12 cellular contexts compared by ENCODE assay signal in genomic region chr6:319177-320131, GRCh38. TPM values are rescaled to one million over a fixed set of nuclear protein-coding genes. Genes with fewer than 3 reads are reported as not detected.
DNase-seq lines count a peak whose midpoint lies in the region; ATAC-seq and TF ChIP-seq lines count a peak whose summit lies in the region.
"Had no signal": no experiment of that assay in that cellular context is flagged by ENCODE, and none has a peak within 500 bp of the region (broad histone marks: within the 10 kb centered on the region; RNA-seq: fewer than 3 reads in every experiment).

No MANE protein-coding gene starts in this region.

- peaks cover 4% of the 10 kb centered on the region for H3K36me3 Mint-ChIP-seq in IgD-negative memory B cell
- no peaks in the 10 kb centered on the region for H3K36me3 Mint-ChIP-seq in effector memory CD8-positive, alpha-beta T cell (ENCODE audit: insufficient read depth)
- H3K36me3 Mint-ChIP-seq in activated naive CD8-positive, alpha-beta T cell treated with anti-CD3 and anti-CD28 coated beads for 36 hours: no peaks in the 10 kb centered on the region

- ATAC-seq in GM18909 (IDR thresholded peaks at IDR 0.05; ENCODE audit: poor library complexity, unreplicated experiment) (peak; percentile 35), HG02642 (IDR thresholded peaks at IDR 0.05; ENCODE audit: poor library complexity, unreplicated experiment) (peak; percentile 40)
- no peak for ATAC-seq in effector memory CD8-positive, alpha-beta T cell (replicated peaks)
- ATAC-seq: Right ventricle myocardium inferior had no signal

- peaks cover 2% of the 10 kb centered on the region for H3K27me3 Mint-ChIP-seq in IgD-negative memory B cell
- no peaks in the 10 kb centered on the region for H3K27me3 Mint-ChIP-seq in effector memory CD8-positive, alpha-beta T cell
- H3K27me3 Mint-ChIP-seq in activated naive CD8-positive, alpha-beta T cell treated with anti-CD3 and anti-CD28 coated beads for 36 hours: no peaks in the 10 kb centered on the region

- no peaks in the 10 kb centered on the region for H3K9me3 Mint-ChIP-seq in IgD-negative memory B cell
- H3K9me3 Mint-ChIP-seq in effector memory CD8-positive, alpha-beta T cell: no peaks in the 10 kb centered on the region
- no peaks in the 10 kb centered on the region for H3K9me3 Mint-ChIP-seq in activated naive CD8-positive, alpha-beta T cell treated with anti-CD3 and anti-CD28 coated beads for 36 hours

- H3K4me3 Mint-ChIP-seq in IgD-negative memory B cell: no peak overlapping the region
- no peak overlapping the region for H3K4me3 Mint-ChIP-seq in effector memory CD8-positive, alpha-beta T cell
- H3K4me3 Mint-ChIP-seq in activated naive CD8-positive, alpha-beta T cell treated with anti-CD3 and anti-CD28 coated beads for 36 hours: no peak overlapping the region

- peak; percentile 95 for DNase-seq in GM12865 (ENCODE audit: low read depth)
- no peak for DNase-seq in hippocampal formation (lab: John Stamatoyannopoulos, UW)
- no peak for DNase-seq in effector memory CD8-positive, alpha-beta T cell
- no peak for DNase-seq in activated naive CD8-positive, alpha-beta T cell treated with anti-CD3 and anti-CD28 coated beads for 36 hours
- DNase-seq in occipital lobe (lab: John Stamatoyannopoulos, UW): no peak
- DNase-seq: DMS 273 treated with DMSO at 0.1 percent for 48 hours, NCI-H1417, thyroid gland had no signal

- H3K4me3 ChIP-seq in GM12865 (ENCODE audit: low read depth, low read length): peak overlapping the region; percentile 46
- H3K4me3 ChIP-seq: thyroid gland had no signal

- peak overlapping the region in 2 of 3 donors; percentile 54 to 87 for H3K27ac Mint-ChIP-seq in IgD-negative memory B cell
- peak overlapping the region in 1 of 2 donors; percentile 14 for H3K27ac Mint-ChIP-seq in effector memory CD8-positive, alpha-beta T cell
- no peak overlapping the region for H3K27ac Mint-ChIP-seq in activated naive CD8-positive, alpha-beta T cell treated with anti-CD3 and anti-CD28 coated beads for 36 hours

- no peak for TF ChIP-seq CTCF in GM12865 (IDR thresholded peaks at IDR 0.05; ENCODE audit: insufficient read depth, low read depth, low read length, missing control alignments)

- H3K4me1 Mint-ChIP-seq in IgD-negative memory B cell: peaks cover 33 to 45% (median 41%) of the 10 kb centered on the region in 3 donors
- H3K4me1 Mint-ChIP-seq in effector memory CD8-positive, alpha-beta T cell (ENCODE audit: low read depth in 2 of 2): peaks cover 11 to 18% of the 10 kb centered on the region in 2 donors
- H3K4me1 Mint-ChIP-seq in activated naive CD8-positive, alpha-beta T cell treated with anti-CD3 and anti-CD28 coated beads for 36 hours: peaks cover 25% of the 10 kb centered on the region

RNA-seq across cellular contexts. Expression of gene DUSP22, which starts 27.2 kb away (rescaled TPM):
- 126 TPM for polyA plus RNA-seq in IgD-negative memory B cell
- 10 to 100 TPM; 22.9 to 23.9 TPM for total RNA-seq in activated naive CD8-positive, alpha-beta T cell treated with anti-CD3 and anti-CD28 coated beads for 36 hours
- total RNA-seq in occipital lobe: 23.7 TPM
